In genomic region chr3:4302747-4303146, GRCh38 we compare ENCODE assay signal across 8 cellular contexts. TPM values are rescaled to one million over a fixed set of nuclear protein-coding genes. Genes with fewer than 3 reads are reported as not detected.
A peak's percentile ranks its signal among the peaks of the same experiment; 100 is the strongest.
DNase-seq lines count a peak whose midpoint lies in the region; ATAC-seq and TF ChIP-seq lines count a peak whose summit lies in the region.

No MANE protein-coding gene starts in this region.

- H3K27ac Mint-ChIP-seq in MCF 10A (ENCODE audit: low read depth, unreplicated experiment), result peak overlapping the region; percentile 88
- H3K27ac Mint-ChIP-seq in mesothelial cell of epicardium, result peak overlapping the region; percentile 97

- peak overlapping the region; percentile 82 for H3K4me3 ChIP-seq in ACC112 (ENCODE audit: low read depth, low read length)

- CTCF ChIA-PET in MCF 10A (lab: Yijun Ruan, JAX), result interaction anchor here (1.3 kb wide), 1 partner anchor 12 kb away, joined by 3 read pairs; no protein-coding TSS in a partner anchor

- no peaks in the 10 kb centered on the region for H3K4me1 ChIP-seq in ACC112 (ENCODE audit: control insufficient read depth, insufficient read depth, low read length, unreplicated experiment)

- H3K27me3 ChIP-seq in ACC112 (ENCODE audit: insufficient read depth, low read length), result no peaks in the 10 kb centered on the region; the same call in 1 of the 2 replicates

- H3K4me1 Mint-ChIP-seq in MCF 10A (ENCODE audit: insufficient read depth, unreplicated experiment) (peaks cover 10% of the 10 kb centered on the region), mesothelial cell of epicardium (peaks cover 43% of the 10 kb centered on the region)

- DNase-seq in MCF 10A (ENCODE audit: unreplicated experiment) (no peak), mesothelial cell of epicardium (ENCODE audit: low spot score in 2 of 2, unreplicated experiment in 2 of 2) (no peak), DMS79 (lab: John Stamatoyannopoulos, UW) (no peak), NCI-H748 treated with DMSO at 0.1 percent for 48 hours (lab: John Stamatoyannopoulos, UW) (no peak), islet precursor cell (no peak)

- no peaks in the 10 kb centered on the region for H3K27me3 Mint-ChIP-seq in MCF 10A (ENCODE audit: insufficient read depth, unreplicated experiment)
- no peaks in the 10 kb centered on the region for H3K27me3 Mint-ChIP-seq in mesothelial cell of epicardium (ENCODE audit: low read depth)

- ATAC-seq in HG02885 (IDR thresholded peaks at IDR 0.05; ENCODE audit: poor library complexity, unreplicated experiment) (peak; percentile 1), GM18868 (IDR thresholded peaks at IDR 0.05; ENCODE audit: unreplicated experiment) (no peak)

- POLR2A ChIA-PET in MCF 10A (lab: Yijun Ruan, JAX), result interaction anchor here (1.0 kb wide), 1 partner anchor 285 kb away, joined by 4 read pairs; no protein-coding TSS in a partner anchor

- no peak overlapping the region for H3K27ac ChIP-seq in ACC112 (ENCODE audit: low read depth, low read length)

- H2AFZ ChIP-seq in ACC112 (ENCODE audit: low read length, unreplicated experiment), result peak overlapping the region; percentile 81

- H3K36me3 Mint-ChIP-seq in MCF 10A (ENCODE audit: insufficient read depth, unreplicated experiment), result no peaks in the 10 kb centered on the region
- peaks cover 13% of the 10 kb centered on the region for H3K36me3 Mint-ChIP-seq in mesothelial cell of epicardium

- BruUV-seq in MCF 10A (replicated peaks; lab: Mats Ljungman, UMichigan), result no TSS peak

- no peaks in the 10 kb centered on the region for H3K36me3 ChIP-seq in ACC112 (ENCODE audit: insufficient read depth, low read length)

- H3K4me3 Mint-ChIP-seq in MCF 10A (ENCODE audit: unreplicated experiment) (peak overlapping the region; percentile 91), mesothelial cell of epicardium (peak overlapping the region; percentile 92)

- TF ChIP-seq CTCF in MCF 10A (IDR thresholded peaks at IDR 0.05; ENCODE audit: unreplicated experiment), result no peak
- TF ChIP-seq CTCF in mesothelial cell of epicardium (IDR thresholded peaks at IDR 0.05; ENCODE audit: unreplicated experiment), result no peak

- no peaks in the 10 kb centered on the region for H3K9me3 Mint-ChIP-seq in MCF 10A (ENCODE audit: unreplicated experiment)
- no peaks in the 10 kb centered on the region for H3K9me3 Mint-ChIP-seq in mesothelial cell of epicardium

- H3K79me2 ChIP-seq in ACC112 (ENCODE audit: control insufficient read depth, insufficient read depth, low read length, unreplicated experiment), result no peaks in the 10 kb centered on the region

- intact Hi-C loops in MCF 10A (cut with micrococcal nuclease), result no loop called here

RNA-seq across cellular contexts. Expression of gene SETMAR, which starts 0.4 kb away (rescaled TPM):
- 5.1 and 8.3 TPM in 2 replicates for total RNA-seq in MCF 10A (2022)
- total RNA-seq in mesothelial cell of epicardium, result 32.3 to 37.2 TPM (median 36.6 TPM) in 3 replicates
